8 cellular contexts compared by ENCODE assay signal in the genomic region with DNA sequence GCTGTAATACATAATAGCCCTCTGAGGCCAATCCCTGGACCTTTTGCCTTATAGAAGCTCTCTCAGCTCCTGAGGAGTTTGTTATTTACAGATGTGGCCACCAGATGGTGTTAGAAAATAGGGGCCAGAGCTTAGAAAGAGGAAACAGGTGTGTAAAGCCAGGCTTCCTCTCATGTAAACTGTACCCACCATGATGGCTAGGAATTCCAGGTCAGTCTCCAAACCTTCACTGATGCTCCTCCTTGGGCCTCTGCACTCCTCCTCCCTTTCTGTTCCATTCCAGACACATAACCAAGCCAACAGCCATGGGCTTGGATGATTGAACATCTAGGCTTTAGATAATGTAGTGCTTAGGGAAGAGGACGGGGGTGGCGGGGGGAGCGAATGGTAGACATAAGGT. TPM values are rescaled to one million over a fixed set of nuclear protein-coding genes. Genes with fewer than 3 reads are reported as not detected.
DNase-seq lines count a peak whose midpoint lies in the region; ATAC-seq lines count a peak whose summit lies in the region.

No MANE protein-coding gene starts in this region.

- peaks cover 0 to 98% (median 17%) of the 10 kb centered on the region in 11 experiments; a peak in 13 of 22 replicates for H4K20me1 ChIP-seq in BLaER1 treated with 17β-estradiol and CSF1 and Interleukin-3, amounts not matched to agents 10 nM and 100 nM

- peak; percentile 73 for ATAC-seq in GM18909 (IDR thresholded peaks at IDR 0.05; ENCODE audit: poor library complexity, unreplicated experiment)
- no peak for ATAC-seq in HG02571 (IDR thresholded peaks at IDR 0.05; ENCODE audit: unreplicated experiment)

- DNase-seq in HS-5 (ENCODE audit: low read depth), result peak; percentile 9
- DNase-seq in NCI-H69 (lab: John Stamatoyannopoulos, UW), result peak; percentile 89
- DNase-seq in astrocyte of the hippocampus (ENCODE audit: low read depth, low spot score), result peak; percentile 68
- DNase-seq in inferior parietal cortex (ENCODE audit: extremely low spot score), result peak; percentile 82

- H3K27ac ChIP-seq in BLaER1 treated with 17β-estradiol and CSF1 and Interleukin-3, amounts not matched to agents 10 nM and 100 nM, result peak overlapping the region in 9 of 11 experiments; percentile 16 to 58 (median 35); a peak in 13 of 22 replicates
- peak overlapping the region; percentile 1 for H3K27ac ChIP-seq in temporal lobe (ENCODE audit: low read depth, low read length)

- peak overlapping the region in 8 of 11 experiments; percentile 1 to 63 (median 36); a peak in 9 of 22 replicates for H3K9ac ChIP-seq in BLaER1 treated with 17β-estradiol and CSF1 and Interleukin-3, amounts not matched to agents 10 nM and 100 nM

- peaks cover 50 to 66% (median 56%) of the 10 kb centered on the region in 10 experiments for H3K4me1 ChIP-seq in BLaER1 treated with 17β-estradiol and CSF1 and Interleukin-3, amounts not matched to agents 10 nM and 100 nM

- H3K9me3 ChIP-seq in BLaER1 treated with 17β-estradiol and CSF1 and Interleukin-3, amounts not matched to agents 10 nM and 100 nM (replicated peaks in 1 of 11), result no peaks in the 10 kb centered on the region

- H3K4me3 ChIP-seq in BLaER1 treated with 17β-estradiol and CSF1 and Interleukin-3, amounts not matched to agents 10 nM and 100 nM, result no peak overlapping the region

- H3K4me2 ChIP-seq in BLaER1 treated with 17β-estradiol and CSF1 and Interleukin-3, amounts not matched to agents 10 nM and 100 nM, result peak overlapping the region in 10 of 11 experiments; percentile 59 to 79 (median 69); a peak in 20 of 22 replicates

- H3K27me3 ChIP-seq in BLaER1 treated with 17β-estradiol and CSF1 and Interleukin-3, amounts not matched to agents 10 nM and 100 nM, result no peaks in the 10 kb centered on the region

- peaks cover 43 to 85% (median 67%) of the 10 kb centered on the region in 11 experiments for H3K36me3 ChIP-seq in BLaER1 treated with 17β-estradiol and CSF1 and Interleukin-3, amounts not matched to agents 10 nM and 100 nM

RNA-seq across cellular contexts. Expression of a gene that starts 39.7 kb away (rescaled TPM):
- 10.6 TPM for total RNA-seq in temporal lobe

RNA-seq across cellular contexts. Expression of a gene that starts 40.0 kb away (rescaled TPM):
- total RNA-seq in temporal lobe, result 7.4 TPM

Comparison
In these comparisons a context has a peak if more than half of its experiments do, and no peak if none do; other contexts are left out.
1. DNase-seq: peak in every context shown above with its lines; median percentile 89 in NCI-H69; 82 in inferior parietal cortex; 68 in astrocyte of the hippocampus; 9 in HS-5.